ENCODE assay signal across 2 cellular contexts in genomic region chr11:19664896-19665548, GRCh38.
A peak's percentile ranks its signal among the peaks of the same experiment; 100 is the strongest.
TF ChIP-seq lines count a peak whose summit lies in the region.

No MANE protein-coding gene starts in this region.

TF ChIP-seq in IMR-90, 13 proteins besides CTCF, POLR2A, EP300 and RAD21 (continued from another document):
- no peak for TF ChIP-seq USF2 (IDR thresholded peaks at IDR 0.05; ENCODE audit: low read depth, low read length)
- TF ChIP-seq MXI1 (IDR thresholded peaks at IDR 0.05; ENCODE audit: borderline replicate concordance, low read depth, low read length): peak; percentile 37; the same call in 1 of the 2 replicates
- no peak for TF ChIP-seq FOS (IDR thresholded peaks at IDR 0.05; ENCODE audit: low read depth, low read length)
- no peak for TF ChIP-seq RFX5 (IDR thresholded peaks at IDR 0.05; ENCODE audit: low read depth, low read length)
- TF ChIP-seq CEBPB (IDR thresholded peaks at IDR 0.05; ENCODE audit: low read depth, low read length): peak; percentile 43; the same call in 1 of the 2 replicates
- no peak for TF ChIP-seq RCOR1 (IDR thresholded peaks at IDR 0.05; ENCODE audit: insufficient replicate concordance, low read length)

TF ChIP-seq in GM12891, 5 proteins besides CTCF, POLR2A, EP300 and RAD21 (continued from another document):
- no peak for TF ChIP-seq POU2F2 (IDR thresholded peaks at IDR 0.05; ENCODE audit: low read depth, low read length)
- TF ChIP-seq PAX5 (IDR thresholded peaks at IDR 0.05; ENCODE audit: insufficient read depth, low read length, severe bottlenecking): no peak
